Comparison of ENCODE assay signal across 13 cellular contexts in genomic region chr4:80507507-80507906, GRCh38.
DNase-seq lines count a peak whose midpoint lies in the region; ATAC-seq and TF ChIP-seq lines count a peak whose summit lies in the region.
"Had no signal": no experiment of that assay in that cellular context is flagged by ENCODE, and none has a peak within 500 bp of the region (broad histone marks: within the 10 kb centered on the region; RNA-seq: fewer than 3 reads in every experiment).

No MANE protein-coding gene starts in this region.

- peaks cover 5 to 23% of the 10 kb centered on the region in 2 donors for H3K4me1 Mint-ChIP-seq in stimulated activated naive B cell treated with anti-CD40 and anti-IgM and Interleukin-4, amounts not matched to agents 10 μg/mL and 1 μg/mL and 100 μg/mL, for 72 hours
- no peaks in the 10 kb centered on the region for H3K4me1 Mint-ChIP-seq in osteocyte (ENCODE audit: unreplicated experiment)
- H3K4me1 Mint-ChIP-seq: brain had no signal

- DNase-seq in NOMO-1 treated with DMSO at 0.1 percent for 48 hours (lab: John Stamatoyannopoulos, UW; ENCODE audit: unreplicated experiment) (peak; percentile 20), NOMO-1 treated with dmso at 0.1 percent for 144 hours (lab: John Stamatoyannopoulos, UW; ENCODE audit: unreplicated experiment) (no peak), amniotic stem cell (lab: John Stamatoyannopoulos, UW) (no peak), DMS 273 treated with DMSO at 0.1 percent for 48 hours (lab: John Stamatoyannopoulos, UW) (no peak), osteocyte (ENCODE audit: extremely low spot score, unreplicated experiment) (no peak)
- DNase-seq in stimulated activated naive B cell treated with anti-CD40 and anti-IgM and Interleukin-4, amounts not matched to agents 10 μg/mL and 1 μg/mL and 100 μg/mL, for 72 hours, result no peak
- DNase-seq: natural killer cell, NCI-H82, T-helper 9 cell had no signal

- no peak overlapping the region for H3K4me3 Mint-ChIP-seq in stimulated activated naive B cell treated with anti-CD40 and anti-IgM and Interleukin-4, amounts not matched to agents 10 μg/mL and 1 μg/mL and 100 μg/mL, for 72 hours
- H3K4me3 Mint-ChIP-seq in osteocyte (ENCODE audit: unreplicated experiment), result no peak overlapping the region
- H3K4me3 Mint-ChIP-seq: brain, natural killer cell had no signal

- no peaks in the 10 kb centered on the region for H3K36me3 Mint-ChIP-seq in stimulated activated naive B cell treated with anti-CD40 and anti-IgM and Interleukin-4, amounts not matched to agents 10 μg/mL and 1 μg/mL and 100 μg/mL, for 72 hours
- no peaks in the 10 kb centered on the region for H3K36me3 Mint-ChIP-seq in osteocyte (ENCODE audit: unreplicated experiment)
- H3K36me3 Mint-ChIP-seq: brain, natural killer cell had no signal

- no peak for TF ChIP-seq CTCF in osteocyte (IDR thresholded peaks at IDR 0.05)

- peak; percentile 87 for ATAC-seq in HG02588 (IDR thresholded peaks at IDR 0.05; ENCODE audit: unreplicated experiment)
- peak; percentile 89 for ATAC-seq in HG03457 (IDR thresholded peaks at IDR 0.05; ENCODE audit: unreplicated experiment)
- peak; percentile 85 to 88 for ATAC-seq in stimulated activated naive B cell treated with anti-CD40 and anti-IgM and Interleukin-4, amounts not matched to agents 10 μg/mL and 1 μg/mL and 100 μg/mL, for 72 hours (replicated peaks)
- ATAC-seq: A549, natural killer cell had no signal

- H3K27me3 Mint-ChIP-seq in stimulated activated naive B cell treated with anti-CD40 and anti-IgM and Interleukin-4, amounts not matched to agents 10 μg/mL and 1 μg/mL and 100 μg/mL, for 72 hours, result no peaks in the 10 kb centered on the region
- H3K27me3 Mint-ChIP-seq in osteocyte (ENCODE audit: unreplicated experiment), result peaks cover 9% of the 10 kb centered on the region

- no peak overlapping the region for H3K27ac Mint-ChIP-seq in stimulated activated naive B cell treated with anti-CD40 and anti-IgM and Interleukin-4, amounts not matched to agents 10 μg/mL and 1 μg/mL and 100 μg/mL, for 72 hours
- no peak overlapping the region for H3K27ac Mint-ChIP-seq in osteocyte (ENCODE audit: unreplicated experiment)
- H3K27ac Mint-ChIP-seq: brain, natural killer cell had no signal

- H3K9me3 Mint-ChIP-seq in stimulated activated naive B cell treated with anti-CD40 and anti-IgM and Interleukin-4, amounts not matched to agents 10 μg/mL and 1 μg/mL and 100 μg/mL, for 72 hours, result peaks cover 0 to 1% of the 10 kb centered on the region in 2 donors
- no peaks in the 10 kb centered on the region for H3K9me3 Mint-ChIP-seq in osteocyte (ENCODE audit: unreplicated experiment)
- H3K9me3 Mint-ChIP-seq: brain, natural killer cell had no signal
